Comparison of ENCODE assay signal across 8 cellular contexts in the genomic region with DNA sequence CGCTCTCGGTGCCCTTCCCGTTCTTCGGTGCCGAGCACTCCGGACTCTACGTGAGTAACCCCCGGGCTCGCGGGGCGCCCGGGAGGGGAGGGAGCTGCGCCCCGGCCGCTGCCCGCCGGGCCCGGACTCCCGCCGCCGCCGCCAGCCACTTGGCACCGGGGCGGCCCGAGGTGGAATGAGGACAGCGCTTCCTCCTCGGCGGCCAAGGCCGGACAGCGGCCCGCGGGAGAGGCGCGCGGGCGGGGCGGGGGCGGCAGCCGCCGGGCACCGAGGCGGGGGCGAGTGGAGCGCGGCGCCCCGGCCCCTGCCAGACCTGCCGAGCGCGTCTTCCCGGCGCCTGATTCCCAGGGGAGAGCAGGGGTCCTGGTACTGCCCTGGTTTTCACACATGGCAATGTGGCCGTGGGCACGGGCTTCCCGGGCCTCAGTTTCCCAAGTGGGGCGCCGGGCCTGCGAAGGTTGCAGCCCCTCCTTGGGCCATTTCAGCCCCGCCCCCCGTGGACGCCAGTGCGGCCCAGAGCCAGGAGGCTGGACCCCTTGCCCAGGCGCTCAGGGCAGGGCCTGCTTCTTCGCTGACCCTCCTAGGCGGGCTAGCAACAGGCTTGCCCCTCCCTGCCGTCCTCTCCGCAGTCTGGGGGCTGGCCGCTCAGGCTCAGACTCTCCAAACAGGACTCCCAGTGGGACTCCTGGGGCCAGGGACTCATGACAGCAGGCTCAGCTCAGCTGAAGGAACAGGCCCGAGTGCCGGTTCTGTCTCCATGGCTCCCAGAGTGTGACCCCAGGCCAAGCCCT. TPM values are rescaled to one million over a fixed set of nuclear protein-coding genes. Genes with fewer than 3 reads are reported as not detected.
DNase-seq lines count a peak whose midpoint lies in the region; ATAC-seq and TF ChIP-seq lines count a peak whose summit lies in the region.

No MANE protein-coding gene starts in this region.

- no peak for TF ChIP-seq POLR2A in IMR-90 (IDR thresholded peaks at IDR 0.05; ENCODE audit: low read depth, low read length)
- TF ChIP-seq POLR2A in stomach (IDR thresholded peaks at IDR 0.05), result no peak

- H2BK5ac ChIP-seq in IMR-90 (ENCODE audit: low read depth, low read length, poor library complexity, severe bottlenecking), result no peak overlapping the region

- H3K79me1 ChIP-seq in IMR-90 (ENCODE audit: low read depth in 1 of 2, low read length in 2 of 2), result no peaks in the 10 kb centered on the region; a peak in 1 of 4 replicates

- H3K9me3 ChIP-seq in IMR-90 (ENCODE audit: control insufficient read depth, insufficient read depth, low read length) (peaks cover 11% of the 10 kb centered on the region), stomach (peaks cover 9 to 15% (median 10%) of the 10 kb centered on the region in 4 donors)

- no peaks in the 10 kb centered on the region for H3K27me3 Mint-ChIP-seq in MCF 10A (ENCODE audit: insufficient read depth, unreplicated experiment)

- dilution Hi-C loops in IMR-90 (cut with HindIII; ENCODE audit: low sequenced_read_pairs, unreplicated experiment), result no loop called here

- no peak overlapping the region for H3K23ac ChIP-seq in IMR-90 (ENCODE audit: low read depth, low read length)

- H3K18ac ChIP-seq in IMR-90 (ENCODE audit: low read depth, low read length), result no peak overlapping the region

- CTCF ChIA-PET in IMR-90 (lab: Yijun Ruan, JAX), result no interaction called here
- CTCF ChIA-PET in MCF 10A (lab: Yijun Ruan, JAX), result no interaction called here

- no peaks in the 10 kb centered on the region for H4K20me1 ChIP-seq in IMR-90 (ENCODE audit: insufficient read depth, low read length)

- POLR2A ChIA-PET in IMR-90 (lab: Charles Lee; ENCODE audit: unreplicated experiment), result interaction anchor here (0.7 kb wide), 1 partner anchor 10 kb away, joined by 3 read pairs; no protein-coding TSS in a partner anchor
- POLR2A ChIA-PET in MCF 10A (lab: Yijun Ruan, JAX), result interaction anchor here (1.1 to 1.5 kb wide), 2 partner anchors 12 to 314 kb away, joined by 3 to 8 read pairs; no protein-coding TSS in a partner anchor

- H2BK15ac ChIP-seq in IMR-90 (ENCODE audit: low read depth, low read length), result no peak overlapping the region

- BruUV-seq in IMR-90 (replicated peaks; lab: Mats Ljungman, UMichigan) (no TSS peak), MCF 10A (replicated peaks; lab: Mats Ljungman, UMichigan) (no TSS peak)

- TF ChIP-seq RAD21 in IMR-90 (IDR thresholded peaks at IDR 0.05; ENCODE audit: low read length), result no peak

- TF ChIP-seq CTCF in IMR-90 (conservative IDR thresholded peaks at IDR 0.05; ENCODE audit: low read depth, low read length), result no peak
- TF ChIP-seq CTCF in MCF 10A (IDR thresholded peaks at IDR 0.05; ENCODE audit: unreplicated experiment), result no peak
- no peak for TF ChIP-seq CTCF in stomach (IDR thresholded peaks at IDR 0.05)

- no peak overlapping the region for H4K91ac ChIP-seq in IMR-90 (ENCODE audit: insufficient read depth, low read depth, low read length)

- H3K27me3 ChIP-seq in IMR-90 (ENCODE audit: control insufficient read depth, insufficient read depth, low read length), result no peaks in the 10 kb centered on the region
- peaks cover 0 to 16% (median 0%) of the 10 kb centered on the region in 3 donors for H3K27me3 ChIP-seq in stomach

- in situ Hi-C loops in IMR-90 (cut with MboI; ENCODE audit: low sequenced_read_pairs), result no loop called here

- ATAC-seq in IMR-90 (ENCODE audit: low read depth) (peak; percentile 38), left lobe of liver (peak; percentile 18), HG03460 (IDR thresholded peaks at IDR 0.05; ENCODE audit: unreplicated experiment) (no peak), GM19351 (IDR thresholded peaks at IDR 0.05; ENCODE audit: unreplicated experiment) (no peak)

- no peak for TF ChIP-seq EP300 in stomach (IDR thresholded peaks at IDR 0.05)

- H3K14ac ChIP-seq in IMR-90 (replicated peaks; ENCODE audit: low read depth, low read length), result no peak overlapping the region

- peaks cover 23% of the 10 kb centered on the region; the same call in 1 of the 2 replicates for H3K4me1 ChIP-seq in IMR-90 (ENCODE audit: control insufficient read depth, insufficient read depth, low read length)
- peaks cover 26 to 63% (median 62%) of the 10 kb centered on the region in 4 donors for H3K4me1 ChIP-seq in stomach

- no peak overlapping the region for H3K27ac Mint-ChIP-seq in MCF 10A (ENCODE audit: low read depth, unreplicated experiment)

- H3K27ac ChIP-seq in IMR-90 (ENCODE audit: insufficient read depth, low read length) (no peak overlapping the region; the same call in 1 of the 2 replicates), stomach (peak overlapping the region; percentile 64 to 84 (median 73))

- H4K8ac ChIP-seq in IMR-90 (ENCODE audit: low read depth in 2 of 2, low read length in 2 of 2), result no peak overlapping the region

- no peak overlapping the region for H4K5ac ChIP-seq in IMR-90 (ENCODE audit: low read depth, low read length)

- H3K4me2 ChIP-seq in IMR-90 (ENCODE audit: low read depth, low read length), result peak overlapping the region; percentile 75

- peak overlapping the region; percentile 16; the same call in 1 of the 2 replicates for H3K9ac ChIP-seq in IMR-90 (ENCODE audit: low read depth, low read length)

- peak overlapping the region; percentile 48 for H2AK9ac ChIP-seq in IMR-90 (replicated peaks; ENCODE audit: low read depth, low read length, poor library complexity)

- peaks cover 16% of the 10 kb centered on the region for H3K4me1 Mint-ChIP-seq in MCF 10A (ENCODE audit: insufficient read depth, unreplicated experiment)

- intact Hi-C loops in IMR-90 (cut with micrococcal nuclease), result loop anchor here (2.0 to 10.0 kb wide), 3 partner anchors 84 to 434 kb away; partner anchors contain the start of genes DUSP28 and RNPEPL1
- intact Hi-C loops in MCF 10A (cut with micrococcal nuclease), result no loop called here
- intact Hi-C loops in stomach (cut with DNase I; ENCODE audit: low total_unique reads), result no loop called here

- H3K9me3 Mint-ChIP-seq in MCF 10A (ENCODE audit: unreplicated experiment), result peaks cover 6% of the 10 kb centered on the region

- peaks cover 4% of the 10 kb centered on the region; the same call in 1 of the 2 replicates for H3K9me1 ChIP-seq in IMR-90 (ENCODE audit: insufficient read depth, low read length)

- H2AK5ac ChIP-seq in IMR-90 (ENCODE audit: low read depth, low read length), result no peak overlapping the region

- H2AFZ ChIP-seq in IMR-90 (replicated peaks; ENCODE audit: low read length, poor library complexity), result peak overlapping the region; percentile 90

- H3K56ac ChIP-seq in IMR-90 (ENCODE audit: extremely low read depth, insufficient read depth, low read length), result no peak overlapping the region

- H2BK120ac ChIP-seq in IMR-90 (ENCODE audit: low read depth, low read length), result no peak overlapping the region

- no peak overlapping the region for H3K4ac ChIP-seq in IMR-90 (ENCODE audit: low read depth, low read length)

- peaks cover 36% of the 10 kb centered on the region for H3K36me3 ChIP-seq in IMR-90 (ENCODE audit: control insufficient read depth, insufficient read depth, low read length)
- H3K36me3 ChIP-seq in stomach, result peaks cover 0 to 13% (median 10%) of the 10 kb centered on the region in 4 donors

- DNase-seq in IMR-90 (no peak), MCF 10A (ENCODE audit: unreplicated experiment) (no peak), left lobe of liver (ENCODE audit: low spot score) (peak; percentile 64), stomach (peak; percentile 45), GDM1 (lab: John Stamatoyannopoulos, UW) (no peak), hippocampal formation (lab: John Stamatoyannopoulos, UW) (no peak)

- peaks cover 14% of the 10 kb centered on the region for H3K36me3 Mint-ChIP-seq in MCF 10A (ENCODE audit: insufficient read depth, unreplicated experiment)

- H3K4me3 ChIP-seq in IMR-90 (ENCODE audit: insufficient read depth, low read depth, low read length) (peak overlapping the region; percentile 55), stomach (peak overlapping the region; percentile 62 to 78 (median 68))

- H3K4me3 Mint-ChIP-seq in MCF 10A (ENCODE audit: unreplicated experiment), result peak overlapping the region; percentile 76

- WGBS in IMR-90 (ENCODE audit: extremely low coverage in 2 of 2, insufficient read length in 1 of 2), 2 experiments, result 4% methylated on average over 38 of the region's 70 CpGs; no CpG with 5 or more reads in 1 of the 2 experiments
- 11 to 53% (median 12%) methylated on average over 7 to 70 of the region's 70 CpGs for WGBS in stomach, 5 donors

- H2BK20ac ChIP-seq in IMR-90 (ENCODE audit: low read depth, low read length), result no peak overlapping the region

TF ChIP-seq in IMR-90, 13 proteins besides CTCF, POLR2A, EP300 and RAD21:
- TF ChIP-seq MAFK (IDR thresholded peaks at IDR 0.05; ENCODE audit: low read depth, low read length), result no peak
- no peak for TF ChIP-seq CEBPB (IDR thresholded peaks at IDR 0.05; ENCODE audit: low read depth, low read length)
- TF ChIP-seq BHLHE40 (IDR thresholded peaks at IDR 0.05; ENCODE audit: low read depth, low read length), result no peak

RNA-seq across cellular contexts. Expression of gene SNED1, which starts 0.8 kb away (rescaled TPM):
- 1.1 and 1.4 TPM in 2 replicates for total RNA-seq in IMR-90 (2012; rRNA removed)
- polyA plus RNA-seq in IMR-90 (2012; rRNA removed), result 3.4 and 3.7 TPM in 2 replicates
- polyA plus RNA-seq in IMR-90 (2012; cell fraction: cytosol; rRNA removed), result 1.3 and 3.9 TPM in 2 replicates
- polyA plus RNA-seq in IMR-90 (2012; cell fraction: nucleus; rRNA removed; ENCODE audit: low replicate concordance), result 6.6 and 15.0 TPM in 2 replicates
- 18.0 and 22.0 TPM in 2 replicates for total RNA-seq in MCF 10A (2022)
- 34.9 TPM for total RNA-seq in left lobe of liver
- total RNA-seq in stomach, result 100 to 1,000 TPM in 1 of 5 donors, 10 to 100 TPM in 4; 11.4 to 106 (median 22.7) TPM
- polyA plus RNA-seq in stomach, result 1 to 10 TPM; 2.0 to 2.7 (median 2.3) TPM

Comparison
In these comparisons a context has a peak if more than half of its experiments do, and no peak if none do; other contexts are left out.
1. ATAC-seq: peak in IMR-90 (single experiment) and left lobe of liver (single experiment); none in HG03460 (single experiment) and GM19351 (single experiment).
2. DNase-seq: peak in left lobe of liver (single experiment) and stomach (single experiment); none in IMR-90 (single experiment), MCF 10A (single experiment), GDM1 (single experiment) and hippocampal formation (0 of 2).